In genomic region chr12:45260854-45261253, GRCh38 we compare ENCODE assay signal across 1 cellular context.
TF ChIP-seq lines count a peak whose summit lies in the region.

No MANE protein-coding gene starts in this region.

TF ChIP-seq in A549, 52 proteins besides CTCF, POLR2A, EP300 and RAD21 (continued from another document):
- no peak for TF ChIP-seq REST (IDR thresholded peaks at IDR 0.05)
